In genomic region chr19:30240904-30241695, GRCh38 we compare ENCODE assay signal across 20 cellular contexts.
DNase-seq lines count a peak whose midpoint lies in the region; ATAC-seq, FAIRE-seq and TF ChIP-seq lines count a peak whose summit lies in the region.
"Had no signal": no experiment of that assay in that cellular context is flagged by ENCODE, and none has a peak within 500 bp of the region (broad histone marks: within the 10 kb centered on the region; RNA-seq: fewer than 3 reads in every experiment).

No MANE protein-coding gene starts in this region.

- peak overlapping the region; percentile 36 for H3K27ac Mint-ChIP-seq in neural crest cell (ENCODE audit: unreplicated experiment)
- H3K27ac Mint-ChIP-seq: B cell; CD8-positive, alpha-beta T cell had no signal

- no peak for TF ChIP-seq CTCF in neural crest cell (conservative IDR thresholded peaks at IDR 0.05)

- POLR2A ChIA-PET in HEK293T (lab: Yijun Ruan, JAX) = no interaction called here

- ATAC-seq in Right ventricle myocardium superior (ENCODE audit: poor library complexity) (peak; percentile 60), left cardiac atrium (no peak), HG02642 (IDR thresholded peaks at IDR 0.05; ENCODE audit: poor library complexity, unreplicated experiment) (no peak), HG02610 (IDR thresholded peaks at IDR 0.05; ENCODE audit: unreplicated experiment) (no peak)
- ATAC-seq: CD8-positive, alpha-beta T cell; GM12878 had no signal

- DNase-seq in Right ventricle myocardium superior (no peak), left cardiac atrium (no peak), NCI-H446 treated with DMSO at 0.1 percent for 48 hours (lab: John Stamatoyannopoulos, UW) (peak; percentile 17), neural crest cell (ENCODE audit: low read depth, low spot score) (no peak), urothelium cell line (ENCODE audit: low spot score) (no peak), HEK293T (ENCODE audit: extremely low spot score) (no peak)
- DNase-seq: Caco-2; CD4-positive, CD25-positive, alpha-beta regulatory T cell; CD8-positive, alpha-beta T cell; DMS153; DND-41; GDM1; GOT3 had no signal

- peak; percentile 91 for FAIRE-seq in urothelium cell line (lab: Jason Lieb, UNC)
- FAIRE-seq: A204.1, GM12878, GM19239, H54 had no signal

- peaks cover 17% of the 10 kb centered on the region for H3K27me3 Mint-ChIP-seq in neural crest cell (ENCODE audit: low read depth)

- peaks cover 2% of the 10 kb centered on the region for H3K36me3 Mint-ChIP-seq in neural crest cell (ENCODE audit: low read depth)
- H3K36me3 Mint-ChIP-seq: CD4-positive, CD25-positive, alpha-beta regulatory T cell; CD8-positive, alpha-beta T cell had no signal

- H3K4me3 Mint-ChIP-seq in neural crest cell = no peak overlapping the region
- H3K4me3 Mint-ChIP-seq: B cell; CD4-positive, CD25-positive, alpha-beta regulatory T cell; CD8-positive, alpha-beta T cell had no signal

- no peaks in the 10 kb centered on the region for H3K9me3 Mint-ChIP-seq in neural crest cell
- H3K9me3 Mint-ChIP-seq: CD4-positive, CD25-positive, alpha-beta regulatory T cell; CD8-positive, alpha-beta T cell had no signal

- CTCF ChIA-PET in HEK293T (lab: Yijun Ruan, JAX) = no interaction called here

- H3K4me1 Mint-ChIP-seq in neural crest cell = peaks cover 13% of the 10 kb centered on the region
- H3K4me1 Mint-ChIP-seq: B cell; CD4-positive, CD25-positive, alpha-beta regulatory T cell had no signal

- intact Hi-C loops in Right ventricle myocardium superior (cut with DNase I) (no loop called here), left cardiac atrium (cut with DNase I) (no loop called here)

TF ChIP-seq in HEK293T, 16 proteins besides CTCF, POLR2A, EP300 and RAD21:
- TF ChIP-seq PKNOX1 (IDR thresholded peaks at IDR 0.05) (no peak), NFRKB (IDR thresholded peaks at IDR 0.05) (no peak), FOXK2 (IDR thresholded peaks at IDR 0.05) (no peak), BHLHE40 (IDR thresholded peaks at IDR 0.05; ENCODE audit: borderline replicate concordance) (no peak), TARDBP (IDR thresholded peaks at IDR 0.05) (no peak), FOXM1 (IDR thresholded peaks at IDR 0.05; ENCODE audit: borderline replicate concordance) (no peak), ZNF384 (IDR thresholded peaks at IDR 0.05) (no peak), CTBP1 (IDR thresholded peaks at IDR 0.05; ENCODE audit: borderline replicate concordance) (no peak), ARNT (IDR thresholded peaks at IDR 0.05) (no peak), HDGF (IDR thresholded peaks at IDR 0.05; ENCODE audit: borderline replicate concordance) (no peak), SP1 (IDR thresholded peaks at IDR 0.05) (no peak), SUZ12 (IDR thresholded peaks at IDR 0.05) (no peak), L3MBTL2 (conservative IDR thresholded peaks at IDR 0.05) (no peak), FOXA1 (IDR thresholded peaks at IDR 0.05) (no peak)
